Comparison of ENCODE assay signal across 1 cellular context in the genomic region with DNA sequence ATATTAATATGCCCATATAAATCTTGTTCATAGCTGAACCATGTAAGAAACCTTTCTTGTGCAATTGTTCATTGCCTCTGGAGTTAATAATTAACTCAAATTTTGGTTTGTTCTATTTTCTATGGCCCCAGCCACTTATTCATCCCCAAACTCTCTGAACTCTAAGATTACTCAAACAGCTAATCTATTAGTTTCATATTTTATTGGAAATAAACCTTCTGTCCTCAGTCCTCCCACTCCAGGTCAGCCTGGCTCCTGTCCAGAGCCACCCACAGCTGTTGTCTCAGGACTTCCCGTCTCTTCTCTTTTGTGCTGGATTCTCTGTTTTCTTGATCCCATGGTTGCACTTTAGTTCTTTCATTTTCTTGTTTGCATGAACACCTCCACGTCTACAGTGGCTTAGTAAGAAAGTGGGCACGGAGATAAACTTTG.
TF ChIP-seq lines count a peak whose summit lies in the region.

No MANE protein-coding gene starts in this region.

TF ChIP-seq in HepG2, 621 proteins besides CTCF, POLR2A, EP300 and RAD21 (continued from another document and continues in another):
- TF ChIP-seq, protein P1, sequence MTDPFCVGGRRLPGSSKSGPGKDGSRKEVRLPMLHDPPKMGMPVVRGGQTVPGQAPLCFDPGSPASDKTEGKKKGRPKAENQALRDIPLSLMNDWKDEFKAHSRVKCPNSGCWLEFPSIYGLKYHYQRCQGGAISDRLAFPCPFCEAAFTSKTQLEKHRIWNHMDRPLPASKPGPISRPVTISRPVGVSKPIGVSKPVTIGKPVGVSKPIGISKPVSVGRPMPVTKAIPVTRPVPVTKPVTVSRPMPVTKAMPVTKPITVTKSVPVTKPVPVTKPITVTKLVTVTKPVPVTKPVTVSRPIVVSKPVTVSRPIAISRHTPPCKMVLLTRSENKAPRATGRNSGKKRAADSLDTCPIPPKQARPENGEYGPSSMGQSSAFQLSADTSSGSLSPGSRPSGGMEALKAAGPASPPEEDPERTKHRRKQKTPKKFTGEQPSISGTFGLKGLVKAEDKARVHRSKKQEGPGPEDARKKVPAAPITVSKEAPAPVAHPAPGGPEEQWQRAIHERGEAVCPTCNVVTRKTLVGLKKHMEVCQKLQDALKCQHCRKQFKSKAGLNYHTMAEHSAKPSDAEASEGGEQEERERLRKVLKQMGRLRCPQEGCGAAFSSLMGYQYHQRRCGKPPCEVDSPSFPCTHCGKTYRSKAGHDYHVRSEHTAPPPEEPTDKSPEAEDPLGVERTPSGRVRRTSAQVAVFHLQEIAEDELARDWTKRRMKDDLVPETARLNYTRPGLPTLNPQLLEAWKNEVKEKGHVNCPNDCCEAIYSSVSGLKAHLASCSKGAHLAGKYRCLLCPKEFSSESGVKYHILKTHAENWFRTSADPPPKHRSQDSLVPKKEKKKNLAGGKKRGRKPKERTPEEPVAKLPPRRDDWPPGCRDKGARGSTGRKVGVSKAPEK (CRISPR knock-in tag; IDR thresholded peaks at IDR 0.05; ENCODE audit: borderline replicate concordance), result no peak
- TF ChIP-seq, protein P2, sequence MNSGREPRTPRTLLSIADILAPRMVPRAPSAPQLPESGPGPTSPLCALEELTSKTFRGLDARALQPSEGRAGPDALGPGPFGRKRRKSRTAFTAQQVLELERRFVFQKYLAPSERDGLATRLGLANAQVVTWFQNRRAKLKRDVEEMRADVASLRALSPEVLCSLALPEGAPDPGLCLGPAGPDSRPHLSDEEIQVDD (CRISPR knock-in tag; IDR thresholded peaks at IDR 0.05; ENCODE audit: borderline replicate concordance), result no peak
- 0 out of 2 replicates have a peak, but pooled peaks have one; percentile 21 for TF ChIP-seq CHD4 (IDR thresholded peaks at IDR 0.05; ENCODE audit: borderline replicate concordance, low read length)
- TF ChIP-seq, protein P3, sequence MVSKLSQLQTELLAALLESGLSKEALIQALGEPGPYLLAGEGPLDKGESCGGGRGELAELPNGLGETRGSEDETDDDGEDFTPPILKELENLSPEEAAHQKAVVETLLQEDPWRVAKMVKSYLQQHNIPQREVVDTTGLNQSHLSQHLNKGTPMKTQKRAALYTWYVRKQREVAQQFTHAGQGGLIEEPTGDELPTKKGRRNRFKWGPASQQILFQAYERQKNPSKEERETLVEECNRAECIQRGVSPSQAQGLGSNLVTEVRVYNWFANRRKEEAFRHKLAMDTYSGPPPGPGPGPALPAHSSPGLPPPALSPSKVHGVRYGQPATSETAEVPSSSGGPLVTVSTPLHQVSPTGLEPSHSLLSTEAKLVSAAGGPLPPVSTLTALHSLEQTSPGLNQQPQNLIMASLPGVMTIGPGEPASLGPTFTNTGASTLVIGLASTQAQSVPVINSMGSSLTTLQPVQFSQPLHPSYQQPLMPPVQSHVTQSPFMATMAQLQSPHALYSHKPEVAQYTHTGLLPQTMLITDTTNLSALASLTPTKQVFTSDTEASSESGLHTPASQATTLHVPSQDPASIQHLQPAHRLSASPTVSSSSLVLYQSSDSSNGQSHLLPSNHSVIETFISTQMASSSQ (IDR thresholded peaks at IDR 0.05; ENCODE audit: low read depth), result peak; percentile 96
- TF ChIP-seq, protein P3 (CRISPR knock-in tag; IDR thresholded peaks at IDR 0.05; ENCODE audit: borderline replicate concordance), result peak; percentile 89; the same call in 1 of the 2 replicates
- TF ChIP-seq MIER3 (CRISPR knock-in tag; IDR thresholded peaks at IDR 0.05; ENCODE audit: borderline replicate concordance), result peak; percentile 56; the same call in 1 of the 2 replicates
- TF ChIP-seq, protein P4, sequence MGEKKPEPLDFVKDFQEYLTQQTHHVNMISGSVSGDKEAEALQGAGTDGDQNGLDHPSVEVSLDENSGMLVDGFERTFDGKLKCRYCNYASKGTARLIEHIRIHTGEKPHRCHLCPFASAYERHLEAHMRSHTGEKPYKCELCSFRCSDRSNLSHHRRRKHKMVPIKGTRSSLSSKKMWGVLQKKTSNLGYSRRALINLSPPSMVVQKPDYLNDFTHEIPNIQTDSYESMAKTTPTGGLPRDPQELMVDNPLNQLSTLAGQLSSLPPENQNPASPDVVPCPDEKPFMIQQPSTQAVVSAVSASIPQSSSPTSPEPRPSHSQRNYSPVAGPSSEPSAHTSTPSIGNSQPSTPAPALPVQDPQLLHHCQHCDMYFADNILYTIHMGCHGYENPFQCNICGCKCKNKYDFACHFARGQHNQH (CRISPR knock-in tag; IDR thresholded peaks at IDR 0.05), result peak; percentile 57; the same call in 1 of the 2 replicates
- TF ChIP-seq NFIC (IDR thresholded peaks at IDR 0.05; ENCODE audit: low read length), result peak; percentile 56; the same call in 1 of the 2 replicates
- TF ChIP-seq CEBPB (IDR thresholded peaks at IDR 0.05; ENCODE audit: borderline replicate concordance, low read depth, low read length), result peak; percentile 84
- TF ChIP-seq, protein P5, sequence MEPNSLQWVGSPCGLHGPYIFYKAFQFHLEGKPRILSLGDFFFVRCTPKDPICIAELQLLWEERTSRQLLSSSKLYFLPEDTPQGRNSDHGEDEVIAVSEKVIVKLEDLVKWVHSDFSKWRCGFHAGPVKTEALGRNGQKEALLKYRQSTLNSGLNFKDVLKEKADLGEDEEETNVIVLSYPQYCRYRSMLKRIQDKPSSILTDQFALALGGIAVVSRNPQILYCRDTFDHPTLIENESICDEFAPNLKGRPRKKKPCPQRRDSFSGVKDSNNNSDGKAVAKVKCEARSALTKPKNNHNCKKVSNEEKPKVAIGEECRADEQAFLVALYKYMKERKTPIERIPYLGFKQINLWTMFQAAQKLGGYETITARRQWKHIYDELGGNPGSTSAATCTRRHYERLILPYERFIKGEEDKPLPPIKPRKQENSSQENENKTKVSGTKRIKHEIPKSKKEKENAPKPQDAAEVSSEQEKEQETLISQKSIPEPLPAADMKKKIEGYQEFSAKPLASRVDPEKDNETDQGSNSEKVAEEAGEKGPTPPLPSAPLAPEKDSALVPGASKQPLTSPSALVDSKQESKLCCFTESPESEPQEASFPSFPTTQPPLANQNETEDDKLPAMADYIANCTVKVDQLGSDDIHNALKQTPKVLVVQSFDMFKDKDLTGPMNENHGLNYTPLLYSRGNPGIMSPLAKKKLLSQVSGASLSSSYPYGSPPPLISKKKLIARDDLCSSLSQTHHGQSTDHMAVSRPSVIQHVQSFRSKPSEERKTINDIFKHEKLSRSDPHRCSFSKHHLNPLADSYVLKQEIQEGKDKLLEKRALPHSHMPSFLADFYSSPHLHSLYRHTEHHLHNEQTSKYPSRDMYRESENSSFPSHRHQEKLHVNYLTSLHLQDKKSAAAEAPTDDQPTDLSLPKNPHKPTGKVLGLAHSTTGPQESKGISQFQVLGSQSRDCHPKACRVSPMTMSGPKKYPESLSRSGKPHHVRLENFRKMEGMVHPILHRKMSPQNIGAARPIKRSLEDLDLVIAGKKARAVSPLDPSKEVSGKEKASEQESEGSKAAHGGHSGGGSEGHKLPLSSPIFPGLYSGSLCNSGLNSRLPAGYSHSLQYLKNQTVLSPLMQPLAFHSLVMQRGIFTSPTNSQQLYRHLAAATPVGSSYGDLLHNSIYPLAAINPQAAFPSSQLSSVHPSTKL (CRISPR knock-in tag; IDR thresholded peaks at IDR 0.05), result peak; percentile 41
- TF ChIP-seq IRX3 (CRISPR knock-in tag; IDR thresholded peaks at IDR 0.05; ENCODE audit: borderline replicate concordance, low read depth), result no peak
- no peak for TF ChIP-seq ZNF136 (CRISPR knock-in tag; IDR thresholded peaks at IDR 0.05; ENCODE audit: low read depth)
- TF ChIP-seq ZNF567 (CRISPR knock-in tag; IDR thresholded peaks at IDR 0.05; ENCODE audit: borderline replicate concordance), result no peak
- TF ChIP-seq KDM6A (CRISPR knock-in tag; IDR thresholded peaks at IDR 0.05; ENCODE audit: low read depth), result 0 out of 2 replicates have a peak, but pooled peaks have one; percentile 30
- TF ChIP-seq KDM4B (CRISPR knock-in tag; IDR thresholded peaks at IDR 0.05), result no peak
- no peak for TF ChIP-seq ZNF484 (CRISPR knock-in tag; IDR thresholded peaks at IDR 0.05; ENCODE audit: borderline replicate concordance, low read depth)
- TF ChIP-seq TBX2 (CRISPR knock-in tag; IDR thresholded peaks at IDR 0.05; ENCODE audit: borderline replicate concordance), result no peak
- TF ChIP-seq YEATS4 (CRISPR knock-in tag; IDR thresholded peaks at IDR 0.05; ENCODE audit: borderline replicate concordance), result peak; percentile 40; the same call in 1 of the 2 replicates
- TF ChIP-seq, protein P6, sequence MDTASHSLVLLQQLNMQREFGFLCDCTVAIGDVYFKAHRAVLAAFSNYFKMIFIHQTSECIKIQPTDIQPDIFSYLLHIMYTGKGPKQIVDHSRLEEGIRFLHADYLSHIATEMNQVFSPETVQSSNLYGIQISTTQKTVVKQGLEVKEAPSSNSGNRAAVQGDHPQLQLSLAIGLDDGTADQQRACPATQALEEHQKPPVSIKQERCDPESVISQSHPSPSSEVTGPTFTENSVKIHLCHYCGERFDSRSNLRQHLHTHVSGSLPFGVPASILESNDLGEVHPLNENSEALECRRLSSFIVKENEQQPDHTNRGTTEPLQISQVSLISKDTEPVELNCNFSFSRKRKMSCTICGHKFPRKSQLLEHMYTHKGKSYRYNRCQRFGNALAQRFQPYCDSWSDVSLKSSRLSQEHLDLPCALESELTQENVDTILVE (CRISPR knock-in tag; IDR thresholded peaks at IDR 0.05), result 0 out of 2 replicates have a peak, but pooled peaks have one; percentile 26
- TF ChIP-seq ZNF44 (CRISPR knock-in tag; IDR thresholded peaks at IDR 0.05), result no peak
- peak; percentile 54; the same call in 1 of the 2 replicates for TF ChIP-seq SOX5 (CRISPR knock-in tag; IDR thresholded peaks at IDR 0.05; ENCODE audit: borderline replicate concordance)
- TF ChIP-seq FOSL2 (CRISPR knock-in tag; IDR thresholded peaks at IDR 0.05), result 0 out of 2 replicates have a peak, but pooled peaks have one; percentile 40
- peak; percentile 42; the same call in 1 of the 2 replicates for TF ChIP-seq ZNF263 (CRISPR knock-in tag; IDR thresholded peaks at IDR 0.05)
- TF ChIP-seq SOX6 (IDR thresholded peaks at IDR 0.05), result no peak
- TF ChIP-seq SOX6 (CRISPR knock-in tag; IDR thresholded peaks at IDR 0.05), result peak; percentile 67
- TF ChIP-seq HNF4A (CRISPR knock-in tag; IDR thresholded peaks at IDR 0.05), result peak; percentile 28
- peak; percentile 60; the same call in 1 of the 2 replicates for TF ChIP-seq ZNF878 (CRISPR knock-in tag; IDR thresholded peaks at IDR 0.05)
- TF ChIP-seq, protein P7, sequence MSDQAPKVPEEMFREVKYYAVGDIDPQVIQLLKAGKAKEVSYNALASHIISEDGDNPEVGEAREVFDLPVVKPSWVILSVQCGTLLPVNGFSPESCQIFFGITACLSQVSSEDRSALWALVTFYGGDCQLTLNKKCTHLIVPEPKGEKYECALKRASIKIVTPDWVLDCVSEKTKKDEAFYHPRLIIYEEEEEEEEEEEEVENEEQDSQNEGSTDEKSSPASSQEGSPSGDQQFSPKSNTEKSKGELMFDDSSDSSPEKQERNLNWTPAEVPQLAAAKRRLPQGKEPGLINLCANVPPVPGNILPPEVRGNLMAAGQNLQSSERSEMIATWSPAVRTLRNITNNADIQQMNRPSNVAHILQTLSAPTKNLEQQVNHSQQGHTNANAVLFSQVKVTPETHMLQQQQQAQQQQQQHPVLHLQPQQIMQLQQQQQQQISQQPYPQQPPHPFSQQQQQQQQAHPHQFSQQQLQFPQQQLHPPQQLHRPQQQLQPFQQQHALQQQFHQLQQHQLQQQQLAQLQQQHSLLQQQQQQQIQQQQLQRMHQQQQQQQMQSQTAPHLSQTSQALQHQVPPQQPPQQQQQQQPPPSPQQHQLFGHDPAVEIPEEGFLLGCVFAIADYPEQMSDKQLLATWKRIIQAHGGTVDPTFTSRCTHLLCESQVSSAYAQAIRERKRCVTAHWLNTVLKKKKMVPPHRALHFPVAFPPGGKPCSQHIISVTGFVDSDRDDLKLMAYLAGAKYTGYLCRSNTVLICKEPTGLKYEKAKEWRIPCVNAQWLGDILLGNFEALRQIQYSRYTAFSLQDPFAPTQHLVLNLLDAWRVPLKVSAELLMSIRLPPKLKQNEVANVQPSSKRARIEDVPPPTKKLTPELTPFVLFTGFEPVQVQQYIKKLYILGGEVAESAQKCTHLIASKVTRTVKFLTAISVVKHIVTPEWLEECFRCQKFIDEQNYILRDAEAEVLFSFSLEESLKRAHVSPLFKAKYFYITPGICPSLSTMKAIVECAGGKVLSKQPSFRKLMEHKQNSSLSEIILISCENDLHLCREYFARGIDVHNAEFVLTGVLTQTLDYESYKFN (CRISPR knock-in tag; conservative IDR thresholded peaks at IDR 0.05), result peak; percentile 66
- TF ChIP-seq, protein P8, sequence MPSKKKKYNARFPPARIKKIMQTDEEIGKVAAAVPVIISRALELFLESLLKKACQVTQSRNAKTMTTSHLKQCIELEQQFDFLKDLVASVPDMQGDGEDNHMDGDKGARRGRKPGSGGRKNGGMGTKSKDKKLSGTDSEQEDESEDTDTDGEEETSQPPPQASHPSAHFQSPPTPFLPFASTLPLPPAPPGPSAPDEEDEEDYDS (CRISPR knock-in tag; IDR thresholded peaks at IDR 0.05), result peak; percentile 42; the same call in 1 of the 2 replicates
- TF ChIP-seq FOXA3 (CRISPR knock-in tag; IDR thresholded peaks at IDR 0.05), result peak; percentile 14; the same call in 1 of the 2 replicates
- TF ChIP-seq MAFF (IDR thresholded peaks at IDR 0.05; ENCODE audit: low read depth, low read length), result no peak
- TF ChIP-seq, protein P9, sequence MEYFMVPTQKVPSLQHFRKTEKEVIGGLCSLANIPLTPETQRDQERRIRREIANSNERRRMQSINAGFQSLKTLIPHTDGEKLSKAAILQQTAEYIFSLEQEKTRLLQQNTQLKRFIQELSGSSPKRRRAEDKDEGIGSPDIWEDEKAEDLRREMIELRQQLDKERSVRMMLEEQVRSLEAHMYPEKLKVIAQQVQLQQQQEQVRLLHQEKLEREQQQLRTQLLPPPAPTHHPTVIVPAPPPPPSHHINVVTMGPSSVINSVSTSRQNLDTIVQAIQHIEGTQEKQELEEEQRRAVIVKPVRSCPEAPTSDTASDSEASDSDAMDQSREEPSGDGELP (IDR thresholded peaks at IDR 0.05; ENCODE audit: borderline replicate concordance, low read depth), result peak; percentile 80
- TF ChIP-seq SSRP1 (CRISPR knock-in tag; IDR thresholded peaks at IDR 0.05), result no peak
- TF ChIP-seq ERF (CRISPR knock-in tag; IDR thresholded peaks at IDR 0.05), result 0 out of 2 replicates have a peak, but pooled peaks have one; percentile 21
- no peak for TF ChIP-seq MXI1 (IDR thresholded peaks at IDR 0.05; ENCODE audit: borderline replicate concordance, low read depth, low read length)
- no peak for TF ChIP-seq NKX3-1 (CRISPR knock-in tag; IDR thresholded peaks at IDR 0.05)
- TF ChIP-seq ZNF446 (CRISPR knock-in tag; IDR thresholded peaks at IDR 0.05), result no peak
